1 cellular context compared by ENCODE assay signal in the genomic region with DNA sequence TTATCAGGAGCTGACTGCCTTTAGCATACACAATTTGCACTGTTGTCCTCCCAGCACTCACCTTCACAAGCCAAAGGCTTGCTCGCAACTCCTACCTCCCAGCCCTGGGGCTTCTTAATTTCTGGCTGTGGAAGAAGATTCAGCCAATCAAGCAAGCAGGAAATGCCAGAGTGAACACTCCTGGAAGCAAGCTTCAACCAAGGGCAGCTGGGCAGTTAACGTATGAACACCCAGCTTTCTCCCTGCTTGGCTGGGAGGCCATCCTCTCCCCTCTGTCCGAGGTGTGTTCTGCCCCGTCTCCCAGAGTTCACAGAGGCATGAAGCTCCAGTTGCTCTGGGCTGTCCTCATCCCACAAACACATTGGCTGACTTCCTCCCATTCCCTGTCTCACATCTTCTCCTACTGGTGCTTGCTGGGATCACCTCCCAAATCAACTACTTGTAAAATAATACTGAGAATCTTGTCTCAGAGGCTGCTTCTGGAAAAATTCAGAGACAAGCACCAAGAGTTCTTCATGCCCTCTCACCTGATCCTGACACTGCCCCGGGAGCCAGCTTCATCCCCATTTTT.
TF ChIP-seq lines count a peak whose summit lies in the region.

No MANE protein-coding gene starts in this region.

TF ChIP-seq in SK-N-SH, 30 proteins besides CTCF, POLR2A, EP300 and RAD21 (continued from another document):
- TF ChIP-seq YY1 (IDR thresholded peaks at IDR 0.05; ENCODE audit: low read depth) (no peak), ELF1 (IDR thresholded peaks at IDR 0.05) (no peak), MAX (IDR thresholded peaks at IDR 0.05; ENCODE audit: low read depth) (no peak), JUND (IDR thresholded peaks at IDR 0.05) (no peak), FOSL2 (IDR thresholded peaks at IDR 0.05; ENCODE audit: borderline replicate concordance, low read depth) (no peak), CHD2 (IDR thresholded peaks at IDR 0.05; ENCODE audit: low read length, partially characterized antibody) (no peak), POLR2AphosphoS5 (IDR thresholded peaks at IDR 0.05; ENCODE audit: low read depth, low read length) (no peak), ZBTB33 (IDR thresholded peaks at IDR 0.05; ENCODE audit: borderline replicate concordance, low read depth) (no peak), RFX5 (IDR thresholded peaks at IDR 0.05; ENCODE audit: low read length) (no peak), NRF1 (IDR thresholded peaks at IDR 0.05; ENCODE audit: low read depth, low read length) (no peak), TAF1 (IDR thresholded peaks at IDR 0.05; ENCODE audit: borderline replicate concordance, low read depth, low read length) (no peak), RXRA (IDR thresholded peaks at IDR 0.05; ENCODE audit: borderline replicate concordance, low read depth) (no peak), FOXM1 (IDR thresholded peaks at IDR 0.05; ENCODE audit: low read depth) (no peak), MXI1 (IDR thresholded peaks at IDR 0.05; ENCODE audit: low read depth, low read length) (no peak)
- TF ChIP-seq, protein P1, sequence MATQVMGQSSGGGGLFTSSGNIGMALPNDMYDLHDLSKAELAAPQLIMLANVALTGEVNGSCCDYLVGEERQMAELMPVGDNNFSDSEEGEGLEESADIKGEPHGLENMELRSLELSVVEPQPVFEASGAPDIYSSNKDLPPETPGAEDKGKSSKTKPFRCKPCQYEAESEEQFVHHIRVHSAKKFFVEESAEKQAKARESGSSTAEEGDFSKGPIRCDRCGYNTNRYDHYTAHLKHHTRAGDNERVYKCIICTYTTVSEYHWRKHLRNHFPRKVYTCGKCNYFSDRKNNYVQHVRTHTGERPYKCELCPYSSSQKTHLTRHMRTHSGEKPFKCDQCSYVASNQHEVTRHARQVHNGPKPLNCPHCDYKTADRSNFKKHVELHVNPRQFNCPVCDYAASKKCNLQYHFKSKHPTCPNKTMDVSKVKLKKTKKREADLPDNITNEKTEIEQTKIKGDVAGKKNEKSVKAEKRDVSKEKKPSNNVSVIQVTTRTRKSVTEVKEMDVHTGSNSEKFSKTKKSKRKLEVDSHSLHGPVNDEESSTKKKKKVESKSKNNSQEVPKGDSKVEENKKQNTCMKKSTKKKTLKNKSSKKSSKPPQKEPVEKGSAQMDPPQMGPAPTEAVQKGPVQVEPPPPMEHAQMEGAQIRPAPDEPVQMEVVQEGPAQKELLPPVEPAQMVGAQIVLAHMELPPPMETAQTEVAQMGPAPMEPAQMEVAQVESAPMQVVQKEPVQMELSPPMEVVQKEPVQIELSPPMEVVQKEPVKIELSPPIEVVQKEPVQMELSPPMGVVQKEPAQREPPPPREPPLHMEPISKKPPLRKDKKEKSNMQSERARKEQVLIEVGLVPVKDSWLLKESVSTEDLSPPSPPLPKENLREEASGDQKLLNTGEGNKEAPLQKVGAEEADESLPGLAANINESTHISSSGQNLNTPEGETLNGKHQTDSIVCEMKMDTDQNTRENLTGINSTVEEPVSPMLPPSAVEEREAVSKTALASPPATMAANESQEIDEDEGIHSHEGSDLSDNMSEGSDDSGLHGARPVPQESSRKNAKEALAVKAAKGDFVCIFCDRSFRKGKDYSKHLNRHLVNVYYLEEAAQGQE (IDR thresholded peaks at IDR 0.05; ENCODE audit: low read depth, low read length) = no peak
- TF ChIP-seq, protein P2, sequence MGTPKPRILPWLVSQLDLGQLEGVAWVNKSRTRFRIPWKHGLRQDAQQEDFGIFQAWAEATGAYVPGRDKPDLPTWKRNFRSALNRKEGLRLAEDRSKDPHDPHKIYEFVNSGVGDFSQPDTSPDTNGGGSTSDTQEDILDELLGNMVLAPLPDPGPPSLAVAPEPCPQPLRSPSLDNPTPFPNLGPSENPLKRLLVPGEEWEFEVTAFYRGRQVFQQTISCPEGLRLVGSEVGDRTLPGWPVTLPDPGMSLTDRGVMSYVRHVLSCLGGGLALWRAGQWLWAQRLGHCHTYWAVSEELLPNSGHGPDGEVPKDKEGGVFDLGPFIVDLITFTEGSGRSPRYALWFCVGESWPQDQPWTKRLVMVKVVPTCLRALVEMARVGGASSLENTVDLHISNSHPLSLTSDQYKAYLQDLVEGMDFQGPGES (IDR thresholded peaks at IDR 0.05; ENCODE audit: low read depth, low read length) = no peak
